11 cellular contexts compared by ENCODE assay signal in genomic region chr19:2057484-2058469, GRCh38. TPM values are rescaled to one million over a fixed set of nuclear protein-coding genes. Genes with fewer than 3 reads are reported as not detected.
DNase-seq lines count a peak whose midpoint lies in the region; ATAC-seq, FAIRE-seq and TF ChIP-seq lines count a peak whose summit lies in the region.
"Had no signal": no experiment of that assay in that cellular context is flagged by ENCODE, and none has a peak within 500 bp of the region (broad histone marks: within the 10 kb centered on the region; RNA-seq: fewer than 3 reads in every experiment).

No MANE protein-coding gene starts in this region.

- peaks cover 22% of the 10 kb centered on the region for H3F3A ChIP-seq in SK-N-SH (replicated peaks; ENCODE audit: insufficient read depth)

- H2AFZ ChIP-seq in SK-N-SH (ENCODE audit: low read depth) (no peak overlapping the region), HepG2 (ENCODE audit: low read length) (no peak overlapping the region)

- H3K79me2 ChIP-seq in SK-N-SH (ENCODE audit: insufficient read depth) (no peaks in the 10 kb centered on the region; the same call in 1 of the 2 replicates), HepG2 (ENCODE audit: insufficient read depth, low read length) (no peaks in the 10 kb centered on the region)

- POLR2A ChIA-PET in SK-N-SH (lab: Yijun Ruan, JAX), result no interaction called here
- POLR2A ChIA-PET in HepG2 (lab: Yijun Ruan, JAX), result interaction anchor here (0.6 to 3.8 kb wide), 2 partner anchors 8 to 311 kb away, joined by 3 to 26 read pairs; no protein-coding TSS in a partner anchor

- H3K4me2 ChIP-seq in SK-N-SH, result no peak overlapping the region
- no peak overlapping the region for H3K4me2 ChIP-seq in HepG2 (ENCODE audit: low read depth, low read length)

- no peaks in the 10 kb centered on the region for H3K9me2 ChIP-seq in SK-N-SH

- no TSS peak for BruUV-seq in HepG2 (replicated peaks; lab: Mats Ljungman, UMichigan)

- H3K36me3 ChIP-seq in SK-N-SH (replicated peaks in 1 of 2; ENCODE audit: control insufficient read depth in 1 of 2, insufficient read depth in 2 of 2, low read length in 1 of 2) (no peaks in the 10 kb centered on the region), HepG2 (replicated peaks in 1 of 2; ENCODE audit: control insufficient read depth in 1 of 2, insufficient read depth in 2 of 2, low read length in 2 of 2) (no peaks in the 10 kb centered on the region), thoracic aorta (no peaks in the 10 kb centered on the region)

- no peak for TF ChIP-seq EP300 in SK-N-SH (IDR thresholded peaks at IDR 0.05; ENCODE audit: borderline replicate concordance in 1 of 2, low read depth in 1 of 2, low read length in 1 of 2)
- TF ChIP-seq EP300 in HepG2 (IDR thresholded peaks at IDR 0.05; ENCODE audit: low read depth in 2 of 2, low read length in 2 of 2), result no peak
- TF ChIP-seq EP300 in HepG2 (CRISPR knock-in tag; IDR thresholded peaks at IDR 0.05; ENCODE audit: borderline replicate concordance), result no peak

- no peaks in the 10 kb centered on the region for H3K27me3 Mint-ChIP-seq in activated naive CD8-positive, alpha-beta T cell treated with anti-CD3 and anti-CD28 coated beads for 36 hours

- H3K9me3 Mint-ChIP-seq in activated naive CD8-positive, alpha-beta T cell treated with anti-CD3 and anti-CD28 coated beads for 36 hours, result no peaks in the 10 kb centered on the region

- FAIRE-seq in HepG2 (lab: Jason Lieb, UNC), result no peak

- peak overlapping the region; percentile 56 for H3K27ac Mint-ChIP-seq in activated naive CD8-positive, alpha-beta T cell treated with anti-CD3 and anti-CD28 coated beads for 36 hours

- H3K9me3 ChIP-seq in SK-N-SH (no peaks in the 10 kb centered on the region), HepG2 (ENCODE audit: low read length) (no peaks in the 10 kb centered on the region), thoracic aorta (no peaks in the 10 kb centered on the region)

- H3K27me3 ChIP-seq in SK-N-SH (ENCODE audit: insufficient read depth) (no peaks in the 10 kb centered on the region), HepG2 (ENCODE audit: control insufficient read depth in 1 of 2, insufficient read depth in 2 of 2, low read length in 2 of 2) (no peaks in the 10 kb centered on the region; a peak in 1 of 5 replicates), thoracic aorta (replicated peaks; ENCODE audit: insufficient read depth) (no peaks in the 10 kb centered on the region)

- 100% methylated on average over 12 of the region's 23 CpGs for WGBS in SK-N-SH (ENCODE audit: low lambda C conversion rate)
- 93% methylated on average over 7 of the region's 23 CpGs for WGBS in HepG2 (ENCODE audit: low lambda C conversion rate)

- H4K20me1 ChIP-seq in SK-N-SH (ENCODE audit: insufficient read depth) (no peaks in the 10 kb centered on the region), HepG2 (ENCODE audit: insufficient read depth, low read length) (no peaks in the 10 kb centered on the region)

- TF ChIP-seq RAD21 in SK-N-SH (IDR thresholded peaks at IDR 0.05; ENCODE audit: low read length) (no peak), HepG2 (CRISPR knock-in tag; IDR thresholded peaks at IDR 0.05) (no peak)

- H3K4me3 ChIP-seq in SK-N-SH (ENCODE audit: low read depth in 2 of 2, low read length in 1 of 2) (no peak overlapping the region), HepG2 (replicated peaks in 1 of 3; ENCODE audit: insufficient read depth in 1 of 3, low read depth in 2 of 3, low read length in 3 of 3) (no peak overlapping the region), thoracic aorta (no peak overlapping the region)

- no peak for DNase-seq in SK-N-SH
- DNase-seq in activated naive CD8-positive, alpha-beta T cell treated with anti-CD3 and anti-CD28 coated beads for 36 hours, result no peak
- no peak for DNase-seq in HepG2 (ENCODE audit: low spot score)
- DNase-seq in thoracic aorta (ENCODE audit: low spot score), result no peak
- DNase-seq in NCI-H82 (lab: John Stamatoyannopoulos, UW), result no peak
- DNase-seq in dedifferentiated amniotic fluid mesenchymal stem cell (ENCODE audit: extremely low spot score), result no peak
- DNase-seq in nucleus accumbens (lab: John Stamatoyannopoulos, UW), result no peak
- DNase-seq: 8988T, foreskin fibroblast, SIG-M5 had no signal

- H3K9ac ChIP-seq in SK-N-SH (no peak overlapping the region), HepG2 (ENCODE audit: insufficient read depth, low read depth, low read length) (no peak overlapping the region)

- no peak overlapping the region for H3K4me3 Mint-ChIP-seq in activated naive CD8-positive, alpha-beta T cell treated with anti-CD3 and anti-CD28 coated beads for 36 hours

- H3K27ac ChIP-seq in SK-N-SH (ENCODE audit: low read depth in 2 of 2, low read length in 1 of 2) (peak overlapping the region; percentile 48 to 97; a peak in 3 of 4 replicates), HepG2 (ENCODE audit: extremely low read length, insufficient read depth, low read length) (peak overlapping the region; percentile 100), thoracic aorta (peak overlapping the region; percentile 95 to 96)

- TF ChIP-seq CTCF in SK-N-SH (IDR thresholded peaks at IDR 0.05) (no peak), HepG2 (CRISPR knock-in tag; IDR thresholded peaks at IDR 0.05) (no peak), thoracic aorta (IDR thresholded peaks at IDR 0.05) (no peak)

- intact Hi-C loops in HepG2 (cut with micrococcal nuclease; ENCODE audit: unreplicated experiment), result no loop called here

- 0 out of 4 replicates have a peak, but pooled peaks of 1 of the 2 experiments have one; percentile 10 for TF ChIP-seq POLR2A in HepG2 (IDR thresholded peaks at IDR 0.05; ENCODE audit: insufficient read depth in 1 of 2, low read depth in 2 of 2, low read length in 2 of 2)

- peaks cover 46% of the 10 kb centered on the region for H3K4me1 Mint-ChIP-seq in activated naive CD8-positive, alpha-beta T cell treated with anti-CD3 and anti-CD28 coated beads for 36 hours

- ATAC-seq in SK-N-SH treated with all-trans-retinoic acid at 6 μM for 48 hours, result no peak
- no peak for ATAC-seq in HepG2
- no peak for ATAC-seq in thoracic aorta (ENCODE audit: insufficient number of reproducible peaks, low FRiP score, low read depth)

- in situ Hi-C loops in HepG2 (cut with HindIII; ENCODE audit: extremely low pct_ligation_motif_present, low pct_unique_long_range_greater_than_20kb), result no loop called here

- H3K36me3 Mint-ChIP-seq in activated naive CD8-positive, alpha-beta T cell treated with anti-CD3 and anti-CD28 coated beads for 36 hours, result no peaks in the 10 kb centered on the region

- CTCF ChIA-PET in SK-N-SH (lab: Yijun Ruan, JAX), result interaction anchor here (1.0 to 1.8 kb wide), 2 partner anchors 12 to 38 kb away, joined by 3 to 6 read pairs; no protein-coding TSS in a partner anchor
- CTCF ChIA-PET in HepG2 (lab: Yijun Ruan, JAX; ENCODE audit: low intra/inter-chr PET ratio, low total read pairs), result no interaction called here

- H3K4me1 ChIP-seq in SK-N-SH (ENCODE audit: control insufficient read depth in 1 of 2, insufficient read depth in 2 of 2, low read depth in 1 of 2, low read length in 1 of 2), result peaks cover 36 to 52% of the 10 kb centered on the region in 2 experiments; a peak in 3 of 4 replicates
- peaks cover 81% of the 10 kb centered on the region for H3K4me1 ChIP-seq in HepG2 (ENCODE audit: insufficient read depth, low read length)
- peaks cover 29 to 50% of the 10 kb centered on the region in 2 donors for H3K4me1 ChIP-seq in thoracic aorta (ENCODE audit: control insufficient read depth in 1 of 2, low read depth in 2 of 2)

RNA-seq across cellular contexts. Expression of gene MKNK2, which starts 6.7 kb away (rescaled TPM):
- 58.9 and 65.4 TPM in 2 replicates for polyA plus RNA-seq in SK-N-SH (2012; rRNA removed)
- polyA plus RNA-seq in SK-N-SH (2012; cell fraction: cytosol; rRNA removed), result 32.5 and 45.8 TPM in 2 replicates
- polyA plus RNA-seq in SK-N-SH (2012; cell fraction: nucleus; rRNA removed), result 109 and 141 TPM in 2 replicates
- total RNA-seq in activated naive CD8-positive, alpha-beta T cell treated with anti-CD3 and anti-CD28 coated beads for 36 hours, result 100 to 1,000 TPM; 230 to 232 TPM
- 35.5 and 44.9 TPM in 2 replicates for total RNA-seq in HepG2 (2016; rRNA removed; fragmentation: Illumina TruSeq; extraction: Trizol)
- 52.3 and 57.0 TPM in 2 replicates for total RNA-seq in HepG2 (2016; cell fraction: cytosol; rRNA removed; fragmentation: Illumina TruSeq; extraction: Trizol; ENCODE audit: low read depth)
- total RNA-seq in HepG2 (2016; cell fraction: insoluble cytoplasmic fraction; rRNA removed; fragmentation: Illumina TruSeq; extraction: Trizol), result 30.7 and 45.2 TPM in 2 replicates
- total RNA-seq in HepG2 (2016; cell fraction: membrane; rRNA removed; fragmentation: Illumina TruSeq; extraction: Trizol), result 90.7 and 98.8 TPM in 2 replicates
- total RNA-seq in HepG2 (2016; cell fraction: nucleus; rRNA removed; fragmentation: Illumina TruSeq; extraction: Trizol), result 29.7 and 31.4 TPM in 2 replicates
- polyA plus RNA-seq in HepG2 (2011; rRNA removed), result 112 and 129 TPM in 2 replicates
- polyA plus RNA-seq in HepG2 (2011; cell fraction: cytosol; rRNA removed), result 75.6 and 125 TPM in 2 replicates
- 253 and 307 TPM in 2 replicates for polyA plus RNA-seq in HepG2 (2011; cell fraction: nucleus; rRNA removed)
- 68.1 and 73.6 TPM in 2 replicates for polyA plus RNA-seq in HepG2 (2012)
- 65.6 and 66.5 TPM in 2 replicates for polyA plus RNA-seq in HepG2 (2016; cell fraction: cytosol; fragmentation: Illumina TruSeq; extraction: Trizol; ENCODE audit: low read depth)
- polyA plus RNA-seq in HepG2 (2016; cell fraction: insoluble cytoplasmic fraction; fragmentation: Illumina TruSeq; extraction: Trizol; ENCODE audit: low read depth), result 34.0 and 45.2 TPM in 2 replicates
- 77.4 and 85.7 TPM in 2 replicates for polyA plus RNA-seq in HepG2 (2016; cell fraction: membrane; fragmentation: Illumina TruSeq; extraction: Trizol; ENCODE audit: low read depth)
- polyA plus RNA-seq in HepG2 (2016; cell fraction: nucleus; fragmentation: Illumina TruSeq; extraction: Trizol; ENCODE audit: insufficient read depth, low read depth), result 73.2 and 74.3 TPM in 2 replicates
- polyA minus RNA-seq in HepG2 (2011; rRNA and poly(A)+ RNA removed; ENCODE audit: low replicate concordance), result 79.7 and 204 TPM in 2 replicates
- polyA minus RNA-seq in HepG2 (2011; cell fraction: cytosol; rRNA and poly(A)+ RNA removed), result 99.9 and 101 TPM in 2 replicates
- polyA minus RNA-seq in HepG2 (2011; cell fraction: nucleus; rRNA and poly(A)+ RNA removed), result 40.2 and 51.7 TPM in 2 replicates
- 10 to 100 TPM; 69.7 to 96.3 TPM for total RNA-seq in thoracic aorta

RNA-seq across cellular contexts. Expression of gene MOB3A, which starts 38.3 kb away (rescaled TPM):
- polyA plus RNA-seq in SK-N-SH (2012; rRNA removed) (21.4 and 24.1 TPM in 2 replicates), HepG2 (2011; rRNA removed) (17.8 and 20.3 TPM in 2 replicates)
- 10.3 and 14.6 TPM in 2 replicates for polyA plus RNA-seq in SK-N-SH (2012; cell fraction: cytosol; rRNA removed)
- 18.1 and 18.8 TPM in 2 replicates for polyA plus RNA-seq in SK-N-SH (2012; cell fraction: nucleus; rRNA removed)
- 100 to 1,000 TPM; 147 to 153 TPM for total RNA-seq in activated naive CD8-positive, alpha-beta T cell treated with anti-CD3 and anti-CD28 coated beads for 36 hours
- total RNA-seq in HepG2 (2016; rRNA removed; fragmentation: Illumina TruSeq; extraction: Trizol) (3.5 and 4.3 TPM in 2 replicates), thoracic aorta (10 to 100 TPM; 37.8 to 50.9 TPM)
- total RNA-seq in HepG2 (2016; cell fraction: cytosol; rRNA removed; fragmentation: Illumina TruSeq; extraction: Trizol; ENCODE audit: low read depth), result 2.2 and 2.7 TPM in 2 replicates
- 3.5 and 4.0 TPM in 2 replicates for total RNA-seq in HepG2 (2016; cell fraction: insoluble cytoplasmic fraction; rRNA removed; fragmentation: Illumina TruSeq; extraction: Trizol)
- total RNA-seq in HepG2 (2016; cell fraction: membrane; rRNA removed; fragmentation: Illumina TruSeq; extraction: Trizol), result 2.7 and 3.2 TPM in 2 replicates
- total RNA-seq in HepG2 (2016; cell fraction: nucleus; rRNA removed; fragmentation: Illumina TruSeq; extraction: Trizol), result 2.4 and 2.5 TPM in 2 replicates
- 13.9 and 16.9 TPM in 2 replicates for polyA plus RNA-seq in HepG2 (2011; cell fraction: cytosol; rRNA removed)
- polyA plus RNA-seq in HepG2 (2011; cell fraction: nucleus; rRNA removed), result 10.8 and 12.6 TPM in 2 replicates
- 6.2 and 6.8 TPM in 2 replicates for polyA plus RNA-seq in HepG2 (2012)
- 0.97 and 1.0 TPM in 2 replicates for polyA plus RNA-seq in HepG2 (2016; cell fraction: cytosol; fragmentation: Illumina TruSeq; extraction: Trizol; ENCODE audit: low read depth)
- 6.2 and 7.9 TPM in 2 replicates for polyA plus RNA-seq in HepG2 (2016; cell fraction: insoluble cytoplasmic fraction; fragmentation: Illumina TruSeq; extraction: Trizol; ENCODE audit: low read depth)
- polyA plus RNA-seq in HepG2 (2016; cell fraction: membrane; fragmentation: Illumina TruSeq; extraction: Trizol; ENCODE audit: low read depth), result 2.8 TPM in 2 replicates
- 6.6 and 6.8 TPM in 2 replicates for polyA plus RNA-seq in HepG2 (2016; cell fraction: nucleus; fragmentation: Illumina TruSeq; extraction: Trizol; ENCODE audit: insufficient read depth, low read depth)
- 23.6 and 71.5 TPM in 2 replicates for polyA minus RNA-seq in HepG2 (2011; rRNA and poly(A)+ RNA removed; ENCODE audit: low replicate concordance)
- polyA minus RNA-seq in HepG2 (2011; cell fraction: cytosol; rRNA and poly(A)+ RNA removed), result 19.3 and 25.0 TPM in 2 replicates
- polyA minus RNA-seq in HepG2 (2011; cell fraction: nucleus; rRNA and poly(A)+ RNA removed), result 5.3 and 6.0 TPM in 2 replicates

RNA-seq across cellular contexts. Expression of gene IZUMO4, which starts 38.9 kb away (rescaled TPM):
- 4.6 and 10.3 TPM in 2 replicates for polyA plus RNA-seq in SK-N-SH (2012; rRNA removed)
- polyA plus RNA-seq in SK-N-SH (2012; cell fraction: cytosol; rRNA removed), result 1.0 and 1.1 TPM in 2 replicates
- polyA plus RNA-seq in SK-N-SH (2012; cell fraction: nucleus; rRNA removed), result 72.7 and 86.9 TPM in 2 replicates
- total RNA-seq in activated naive CD8-positive, alpha-beta T cell treated with anti-CD3 and anti-CD28 coated beads for 36 hours, result 10 to 100 TPM; 12.4 to 12.6 TPM
- total RNA-seq in HepG2 (2016; rRNA removed; fragmentation: Illumina TruSeq; extraction: Trizol), result 0.24 and 0.77 TPM in 2 replicates
- 0.79 and 0.91 TPM in 2 replicates for total RNA-seq in HepG2 (2016; cell fraction: cytosol; rRNA removed; fragmentation: Illumina TruSeq; extraction: Trizol; ENCODE audit: low read depth)
- 0.34 and 1.5 TPM in 2 replicates for total RNA-seq in HepG2 (2016; cell fraction: insoluble cytoplasmic fraction; rRNA removed; fragmentation: Illumina TruSeq; extraction: Trizol)
- 0.83 and 1.5 TPM in 2 replicates for total RNA-seq in HepG2 (2016; cell fraction: membrane; rRNA removed; fragmentation: Illumina TruSeq; extraction: Trizol)
- 1.1 and 2.5 TPM in 2 replicates for total RNA-seq in HepG2 (2016; cell fraction: nucleus; rRNA removed; fragmentation: Illumina TruSeq; extraction: Trizol)
- 3.9 and 4.1 TPM in 2 replicates for polyA plus RNA-seq in HepG2 (2011; rRNA removed)
- polyA plus RNA-seq in HepG2 (2011; cell fraction: cytosol; rRNA removed), result 0.55 and 0.75 TPM in 2 replicates
- 66.6 and 91.0 TPM in 2 replicates for polyA plus RNA-seq in HepG2 (2011; cell fraction: nucleus; rRNA removed)
- polyA plus RNA-seq in HepG2 (2012), result 1.7 and 4.4 TPM in 2 replicates
- 0.57 and 1.2 TPM in 2 replicates for polyA plus RNA-seq in HepG2 (2016; cell fraction: cytosol; fragmentation: Illumina TruSeq; extraction: Trizol; ENCODE audit: low read depth)
- 0.45 and 0.53 TPM in 2 replicates for polyA plus RNA-seq in HepG2 (2016; cell fraction: insoluble cytoplasmic fraction; fragmentation: Illumina TruSeq; extraction: Trizol; ENCODE audit: low read depth)
- polyA plus RNA-seq in HepG2 (2016; cell fraction: membrane; fragmentation: Illumina TruSeq; extraction: Trizol; ENCODE audit: low read depth), result 0.94 TPM in 2 replicates
- polyA plus RNA-seq in HepG2 (2016; cell fraction: nucleus; fragmentation: Illumina TruSeq; extraction: Trizol; ENCODE audit: insufficient read depth, low read depth), result 4.3 and 6.3 TPM in 2 replicates
- polyA minus RNA-seq in HepG2 (2011; rRNA and poly(A)+ RNA removed; ENCODE audit: low replicate concordance), result 0.54 and 2.7 TPM in 2 replicates
- polyA minus RNA-seq in HepG2 (2011; cell fraction: cytosol; rRNA and poly(A)+ RNA removed), result not detected in 2 replicates
- 1.9 and 4.2 TPM in 2 replicates for polyA minus RNA-seq in HepG2 (2011; cell fraction: nucleus; rRNA and poly(A)+ RNA removed)
- 1 to 10 TPM; 3.1 to 6.1 TPM for total RNA-seq in thoracic aorta

RNA-seq across cellular contexts. Expression of gene BTBD2, which starts 42.3 kb away (rescaled TPM):
- 54.4 and 66.8 TPM in 2 replicates for polyA plus RNA-seq in SK-N-SH (2012; rRNA removed)
- polyA plus RNA-seq in SK-N-SH (2012; cell fraction: cytosol; rRNA removed), result 21.2 and 45.9 TPM in 2 replicates
- polyA plus RNA-seq in SK-N-SH (2012; cell fraction: nucleus; rRNA removed), result 64.3 and 71.6 TPM in 2 replicates
- 10 to 100 TPM; 22.1 to 26.2 TPM for total RNA-seq in activated naive CD8-positive, alpha-beta T cell treated with anti-CD3 and anti-CD28 coated beads for 36 hours
- total RNA-seq in HepG2 (2016; rRNA removed; fragmentation: Illumina TruSeq; extraction: Trizol), result 28.1 and 30.9 TPM in 2 replicates
- 33.3 and 38.0 TPM in 2 replicates for total RNA-seq in HepG2 (2016; cell fraction: cytosol; rRNA removed; fragmentation: Illumina TruSeq; extraction: Trizol; ENCODE audit: low read depth)
- 26.7 and 27.1 TPM in 2 replicates for total RNA-seq in HepG2 (2016; cell fraction: insoluble cytoplasmic fraction; rRNA removed; fragmentation: Illumina TruSeq; extraction: Trizol)
- 73.7 and 74.9 TPM in 2 replicates for total RNA-seq in HepG2 (2016; cell fraction: membrane; rRNA removed; fragmentation: Illumina TruSeq; extraction: Trizol)
- total RNA-seq in HepG2 (2016; cell fraction: nucleus; rRNA removed; fragmentation: Illumina TruSeq; extraction: Trizol), result 18.7 and 18.8 TPM in 2 replicates
- 45.3 and 45.6 TPM in 2 replicates for polyA plus RNA-seq in HepG2 (2011; rRNA removed)
- 23.9 and 43.2 TPM in 2 replicates for polyA plus RNA-seq in HepG2 (2011; cell fraction: cytosol; rRNA removed)
- 43.1 and 48.6 TPM in 2 replicates for polyA plus RNA-seq in HepG2 (2011; cell fraction: nucleus; rRNA removed)
- 46.5 and 49.0 TPM in 2 replicates for polyA plus RNA-seq in HepG2 (2012)
- polyA plus RNA-seq in HepG2 (2016; cell fraction: cytosol; fragmentation: Illumina TruSeq; extraction: Trizol; ENCODE audit: low read depth), result 74.0 and 79.4 TPM in 2 replicates
- polyA plus RNA-seq in HepG2 (2016; cell fraction: insoluble cytoplasmic fraction; fragmentation: Illumina TruSeq; extraction: Trizol; ENCODE audit: low read depth), result 39.4 and 51.6 TPM in 2 replicates
- polyA plus RNA-seq in HepG2 (2016; cell fraction: membrane; fragmentation: Illumina TruSeq; extraction: Trizol; ENCODE audit: low read depth), result 106 and 123 TPM in 2 replicates
- polyA plus RNA-seq in HepG2 (2016; cell fraction: nucleus; fragmentation: Illumina TruSeq; extraction: Trizol; ENCODE audit: insufficient read depth, low read depth), result 43.6 and 45.5 TPM in 2 replicates
- 32.8 and 55.6 TPM in 2 replicates for polyA minus RNA-seq in HepG2 (2011; rRNA and poly(A)+ RNA removed; ENCODE audit: low replicate concordance)
- 39.1 and 43.2 TPM in 2 replicates for polyA minus RNA-seq in HepG2 (2011; cell fraction: cytosol; rRNA and poly(A)+ RNA removed)
- 10.3 and 12.1 TPM in 2 replicates for polyA minus RNA-seq in HepG2 (2011; cell fraction: nucleus; rRNA and poly(A)+ RNA removed)
- total RNA-seq in thoracic aorta, result 100 to 1,000 TPM in 1 of 2 donors, 10 to 100 TPM in 1; 43.2 to 107 TPM

Comparison
In these comparisons a context has a peak if more than half of its experiments do, and no peak if none do; other contexts are left out.
1. RNA of gene MOB3A, which starts 38.3 kb away (total RNA-seq): 147 to 153 TPM in activated naive CD8-positive, alpha-beta T cell treated with anti-CD3 and anti-CD28 coated beads for 36 hours and 37.8 to 50.9 TPM in thoracic aorta; 2.2 to 4.3 TPM in HepG2; every median in the first group is over 4 times any median in the second.
2. Of the 25 proteins assayed by ChIP-seq in both HepG2 and SK-N-SH: peak only in HepG2: ZBTB33; only in SK-N-SH: none; in both: none; in neither: 24.
3. Peak in every context shown above with its lines, with median percentiles within 50 percentile points of each other: H3K27ac ChIP-seq.